12 cellular contexts compared by ENCODE assay signal in genomic region chr6:14784596-14785360, GRCh38.
DNase-seq lines count a peak whose midpoint lies in the region; ATAC-seq, FAIRE-seq and TF ChIP-seq lines count a peak whose summit lies in the region.
"Had no signal": no experiment of that assay in that cellular context is flagged by ENCODE, and none has a peak within 500 bp of the region (broad histone marks: within the 10 kb centered on the region; RNA-seq: fewer than 3 reads in every experiment).

No MANE protein-coding gene starts in this region.

- H3K18ac ChIP-seq in H1 (ENCODE audit: extremely low read depth, low read length): peak overlapping the region; percentile 72

- H3K27me3 ChIP-seq in mammary epithelial cell (ENCODE audit: insufficient read depth, low read length) (no peaks in the 10 kb centered on the region), H1 (replicated peaks in 1 of 4; ENCODE audit: control insufficient read depth in 3 of 4, extremely low read depth in 1 of 4, insufficient read depth in 3 of 4, low read length in 3 of 4) (no peaks in the 10 kb centered on the region)

- no peak overlapping the region for H2BK15ac ChIP-seq in H1 (ENCODE audit: low read length)

- H3K23ac ChIP-seq in H1 (ENCODE audit: insufficient read length): no peak overlapping the region

- no peaks in the 10 kb centered on the region for H3K4me1 Mint-ChIP-seq in MCF 10A (ENCODE audit: insufficient read depth, unreplicated experiment)
- peaks cover 8 to 21% (median 19%) of the 10 kb centered on the region in 3 donors for H3K4me1 Mint-ChIP-seq in T-cell

- H3K27ac Mint-ChIP-seq in MCF 10A (ENCODE audit: low read depth, unreplicated experiment) (no peak overlapping the region), T-cell (peak overlapping the region; percentile 85 to 88)

- H3K56ac ChIP-seq in H1 (replicated peaks; ENCODE audit: insufficient read length, low read depth, low read length): peak overlapping the region; percentile 54

- H3K9ac ChIP-seq in mammary epithelial cell (ENCODE audit: insufficient read depth, low read length): no peak overlapping the region
- peak overlapping the region in 3 of 4 experiments; percentile 30 to 74 (median 41); a peak in 5 of 7 replicates for H3K9ac ChIP-seq in H1 (replicated peaks in 1 of 4; ENCODE audit: extremely low read depth in 1 of 4, low read depth in 3 of 4, low read length in 3 of 4)

- no peaks in the 10 kb centered on the region for H3K23me2 ChIP-seq in H1 (ENCODE audit: low read depth, low read length)

- no peaks in the 10 kb centered on the region for H4K20me1 ChIP-seq in mammary epithelial cell (ENCODE audit: insufficient read depth, low read length)
- no peaks in the 10 kb centered on the region for H4K20me1 ChIP-seq in H1 (replicated peaks in 1 of 2; ENCODE audit: control insufficient read depth in 1 of 2, insufficient read depth in 2 of 2, low read length in 2 of 2)

- BruUV-seq in mammary epithelial cell (replicated peaks; lab: Mats Ljungman, UMichigan) (no TSS peak), MCF 10A (replicated peaks; lab: Mats Ljungman, UMichigan) (no TSS peak)

- H3K4me1 ChIP-seq in mammary epithelial cell (ENCODE audit: insufficient read depth, low read length): no peaks in the 10 kb centered on the region
- H3K4me1 ChIP-seq in H1 (replicated peaks in 1 of 4; ENCODE audit: control insufficient read depth in 3 of 4, insufficient read depth in 4 of 4, low read length in 3 of 4): peaks cover 4 to 27% (median 17%) of the 10 kb centered on the region in 4 experiments
- H3K4me1 ChIP-seq: left ventricle myocardium inferior had no signal

- dilution Hi-C loops in mammary epithelial cell (cut with HindIII; ENCODE audit: low sequenced_read_pairs): no loop called here

- H4K8ac ChIP-seq in H1 (ENCODE audit: extremely low read depth, insufficient read depth, low read length): peak overlapping the region; percentile 91

- H3K9me3 Mint-ChIP-seq in MCF 10A (ENCODE audit: unreplicated experiment) (no peaks in the 10 kb centered on the region), T-cell (peaks cover 0 to 3% (median 0%) of the 10 kb centered on the region in 3 donors)

- H3K14ac ChIP-seq in H1 (ENCODE audit: insufficient read length): no peak overlapping the region

- peak overlapping the region; percentile 88 for H2AK5ac ChIP-seq in H1 (ENCODE audit: low read depth, low read length)

- no peak; a peak in 1 of 4 replicates for TF ChIP-seq RAD21 in H1 (IDR thresholded peaks at IDR 0.05 in 1 of 2, conservative IDR thresholded peaks at IDR 0.05 in 1 of 2; ENCODE audit: low read depth in 2 of 2, low read length in 2 of 2)

- peak overlapping the region; percentile 94 for H2BK20ac ChIP-seq in H1 (ENCODE audit: low read length)

- 65% methylated on average over 13 of the region's 14 CpGs for WGBS in mammary epithelial cell (ENCODE audit: low coverage, missing lambda C conversion rate)
- 16% methylated on average over 14 of the region's 14 CpGs; no CpG with 5 or more reads in 1 of the 2 experiments for WGBS in H1 (ENCODE audit: extremely low coverage in 1 of 2, insufficient coverage in 1 of 2, insufficient read length in 1 of 2, insufficient replicate concordance in 2 of 2, low coverage in 1 of 2, low lambda C conversion rate in 2 of 2, missing lambda C conversion rate in 1 of 2), 2 experiments

- POLR2A ChIA-PET in MCF 10A (lab: Yijun Ruan, JAX): no interaction called here
- POLR2A ChIA-PET in T-cell (lab: Charles Lee): interaction anchor here in 1 of 2 donors (0.7 kb wide), 1 partner anchor 440 kb away, joined by 6 read pairs; no protein-coding TSS in a partner anchor
- POLR2A ChIA-PET in H1 (lab: Charles Lee; ENCODE audit: partially characterized antibody): interaction anchor here (0.7 to 1.6 kb wide), 10 partner anchors 9 to 423 kb away, joined by 3 to 6 read pairs (median 3); no protein-coding TSS in a partner anchor

- peak overlapping the region; percentile 97 for H4K91ac ChIP-seq in H1 (replicated peaks; ENCODE audit: insufficient read length, low read length)

- TF ChIP-seq CTCF in mammary epithelial cell (conservative IDR thresholded peaks at IDR 0.05 in 1 of 2, IDR thresholded peaks at IDR 0.05 in 1 of 2; ENCODE audit: extremely low read depth in 1 of 2, insufficient read depth in 1 of 2, low read depth in 1 of 2, low read length in 2 of 2): no peak
- no peak for TF ChIP-seq CTCF in MCF 10A (IDR thresholded peaks at IDR 0.05; ENCODE audit: unreplicated experiment)
- no peak for TF ChIP-seq CTCF in H1 (IDR thresholded peaks at IDR 0.05; ENCODE audit: control extremely low read depth in 1 of 3, insufficient read depth in 1 of 3, low read depth in 1 of 3, low read length in 3 of 3)

- TF ChIP-seq EP300 in H1 (IDR thresholded peaks at IDR 0.05; ENCODE audit: borderline replicate concordance in 1 of 2, low read depth in 2 of 2, low read length in 2 of 2): peak in 1 of 2 experiments; percentile 87; a peak in 1 of 3 replicates

- intact Hi-C loops in mammary epithelial cell (cut with micrococcal nuclease) (no loop called here), MCF 10A (cut with micrococcal nuclease) (no loop called here)

- peak overlapping the region; percentile 88 for H2BK12ac ChIP-seq in H1 (ENCODE audit: low read depth, low read length)

- H3K4me2 ChIP-seq in mammary epithelial cell (ENCODE audit: insufficient read depth, low read depth, low read length) (no peak overlapping the region), H1 (ENCODE audit: insufficient read depth in 1 of 2, low read depth in 2 of 2, low read length in 2 of 2) (peak overlapping the region; percentile 52 to 57)

- CTCF ChIA-PET in mammary epithelial cell (lab: Charles Lee; ENCODE audit: low non-redundant PET) (interaction anchor here (0.6 kb wide), 1 partner anchor 277 kb away, joined by 3 read pairs; no protein-coding TSS in a partner anchor), MCF 10A (lab: Yijun Ruan, JAX) (interaction anchor here (0.6 to 0.7 kb wide), 2 partner anchors 33 to 61 kb away, joined by 3 read pairs; no protein-coding TSS in a partner anchor), T-cell (lab: Charles Lee) (no interaction called here), H1 (lab: Charles Lee; ENCODE audit: partially characterized antibody) (interaction anchor here (0.6 to 1.6 kb wide), 6 partner anchors 14 to 605 kb away, joined by 3 to 4 read pairs (median 3); no protein-coding TSS in a partner anchor)

- in situ Hi-C loops in mammary epithelial cell (cut with MboI; ENCODE audit: low sequenced_read_pairs in 2 of 2): no loop called here

- H3K36me3 Mint-ChIP-seq in MCF 10A (ENCODE audit: insufficient read depth, unreplicated experiment): no peaks in the 10 kb centered on the region
- no peaks in the 10 kb centered on the region for H3K36me3 Mint-ChIP-seq in T-cell

- peak in 1 of 2 experiments; percentile 40; a peak in 1 of 3 replicates for TF ChIP-seq POLR2A in H1 (IDR thresholded peaks at IDR 0.05; ENCODE audit: control extremely low read depth in 1 of 2, low read depth in 2 of 2, low read length in 2 of 2)

- peak overlapping the region; percentile 83 for H4K5ac ChIP-seq in H1 (ENCODE audit: insufficient read length, low read depth, low read length)

- peaks cover 4% of the 10 kb centered on the region; the same call in 1 of the 2 replicates for H3K79me1 ChIP-seq in H1 (ENCODE audit: low read depth, low read length)

- peak overlapping the region; percentile 76 for H2BK120ac ChIP-seq in H1 (replicated peaks; ENCODE audit: low read depth, low read length)

- peak overlapping the region; percentile 95 for H3K4ac ChIP-seq in H1 (replicated peaks; ENCODE audit: insufficient read length, low read depth, low read length)

- H3K27ac ChIP-seq in mammary epithelial cell (ENCODE audit: insufficient read depth, low read depth, low read length) (no peak overlapping the region), H1 (ENCODE audit: low read depth, low read length) (peak overlapping the region; percentile 87)
- H3K27ac ChIP-seq: coronary artery, left ventricle myocardium inferior had no signal

- H3K4me3 Mint-ChIP-seq in MCF 10A (ENCODE audit: unreplicated experiment) (no peak overlapping the region), T-cell (peak overlapping the region; percentile 46 to 64 (median 53))

- H2AFZ ChIP-seq in mammary epithelial cell (ENCODE audit: low read depth, low read length) (peak overlapping the region; percentile 83), H1 (ENCODE audit: low read length) (no peak overlapping the region)

- H3K79me2 ChIP-seq in mammary epithelial cell (ENCODE audit: insufficient read depth, low read length) (no peaks in the 10 kb centered on the region), H1 (ENCODE audit: control insufficient read depth in 1 of 2, insufficient read depth in 2 of 2, low read length in 2 of 2) (no peaks in the 10 kb centered on the region; a peak in 1 of 4 replicates)

- peak; percentile 82 for FAIRE-seq in H1 (lab: Jason Lieb, UNC)
- FAIRE-seq: HTR-8/SVneo had no signal

- H3K9me3 ChIP-seq in mammary epithelial cell (replicated peaks; ENCODE audit: insufficient read depth, low read length) (no peaks in the 10 kb centered on the region), H1 (ENCODE audit: insufficient read depth in 2 of 2, low read depth in 1 of 2, low read length in 1 of 2) (no peaks in the 10 kb centered on the region)
- H3K9me3 ChIP-seq: left ventricle myocardium inferior had no signal

- DNase-seq in mammary epithelial cell (no peak), MCF 10A (ENCODE audit: unreplicated experiment) (no peak), T-cell (peak in 26 of 34 experiments; percentile 2 to 36 (median 13)), H1 (ENCODE audit: low read depth in 1 of 2, low spot score in 2 of 2) (peak; percentile 66 to 90), nucleus accumbens (lab: John Stamatoyannopoulos, UW) (no peak)
- peak; percentile 5 for DNase-seq in stimulated activated naive CD4-positive, alpha-beta T cell treated with Interleukin-2 at 50 U/mL for 16 hours (lab: John Stamatoyannopoulos, UW)
- DNase-seq: left ventricle myocardium inferior had no signal

- H2BK5ac ChIP-seq in H1 (ENCODE audit: low read depth, low read length): peak overlapping the region; percentile 98

- H3K36me3 ChIP-seq in mammary epithelial cell (ENCODE audit: insufficient read depth, low read length): no peaks in the 10 kb centered on the region
- H3K36me3 ChIP-seq in H1 (ENCODE audit: control insufficient read depth in 2 of 4, insufficient read depth in 4 of 4, low read length in 3 of 4): no peaks in the 10 kb centered on the region
- H3K36me3 ChIP-seq: left ventricle myocardium inferior had no signal

- H3K27me3 Mint-ChIP-seq in MCF 10A (ENCODE audit: insufficient read depth, unreplicated experiment): no peaks in the 10 kb centered on the region
- H3K27me3 Mint-ChIP-seq in T-cell: no peaks in the 10 kb centered on the region

- ATAC-seq in T-cell (replicated peaks in 1 of 4): peak; percentile 71 to 87 (median 82)
- ATAC-seq in HG03457 (IDR thresholded peaks at IDR 0.05; ENCODE audit: unreplicated experiment): no peak
- no peak for ATAC-seq in HG03175 (IDR thresholded peaks at IDR 0.05; ENCODE audit: unreplicated experiment)
- ATAC-seq: HCT116 had no signal

- H3K4me3 ChIP-seq in mammary epithelial cell (replicated peaks in 1 of 3; ENCODE audit: insufficient read depth in 1 of 3, low read depth in 2 of 3, low read length in 3 of 3): no peak overlapping the region
- peak overlapping the region in 1 of 4 experiments; percentile 24; a peak in 1 of 8 replicates for H3K4me3 ChIP-seq in H1 (ENCODE audit: extremely low read depth in 1 of 4, insufficient read depth in 2 of 4, low read depth in 3 of 4, low read length in 4 of 4)
- H3K4me3 ChIP-seq: coronary artery, left ventricle myocardium inferior had no signal

Comparison
In these comparisons a context has a peak if more than half of its experiments do, and no peak if none do; other contexts are left out.
1. DNase-seq: peak in T-cell (26 of 34), H1 (2 of 2) and stimulated activated naive CD4-positive, alpha-beta T cell treated with Interleukin-2 at 50 U/mL for 16 hours (single experiment); none in mammary epithelial cell (single experiment), MCF 10A (single experiment) and nucleus accumbens (0 of 56).
2. ATAC-seq: peak in T-cell (4 of 4); none in HG03457 (single experiment) and HG03175 (single experiment).
3. CTCF ChIA-PET loops: an anchor here in mammary epithelial cell (0.6 kb wide), MCF 10A (0.6 to 0.7 kb wide) and H1 (0.6 to 1.6 kb wide); none called in T-cell.